Comparison of ENCODE assay signal across 8 cellular contexts in genomic region chr2:226835796-226836547, GRCh38. TPM values are rescaled to one million over a fixed set of nuclear protein-coding genes. Genes with fewer than 3 reads are reported as not detected.
A peak's percentile ranks its signal among the peaks of the same experiment; 100 is the strongest.
DNase-seq lines count a peak whose midpoint lies in the region; ATAC-seq and TF ChIP-seq lines count a peak whose summit lies in the region.

RHBDD1 (plus strand) TSS chr2:226836054; CDS start chr2:226864694, 28,640 bp downstream.

- DNase-seq in NCI-H1930 (lab: John Stamatoyannopoulos, UW) (peak; percentile 89 to 91), T-helper 9 cell (peak; percentile 87), astrocyte of the cerebellum (ENCODE audit: low read depth) (peak; percentile 84), hepatic stellate cell (ENCODE audit: low spot score) (peak; percentile 92), renal cortical epithelial cell (ENCODE audit: low read depth) (peak; percentile 85), OCI-M2 (lab: John Stamatoyannopoulos, UW; ENCODE audit: unreplicated experiment) (no peak)

- ATAC-seq in GM18499 (IDR thresholded peaks at IDR 0.05; ENCODE audit: insufficient read depth, unreplicated experiment) (peak; percentile 81), HG02938 (IDR thresholded peaks at IDR 0.05; ENCODE audit: unreplicated experiment) (peak; percentile 90)

- no peak for TF ChIP-seq CTCF in astrocyte of the cerebellum (IDR thresholded peaks at IDR 0.05; ENCODE audit: low read depth, low read length, missing control alignments)

- H3K4me3 ChIP-seq in astrocyte of the cerebellum (ENCODE audit: low read depth, low read length): peak within 1 kb of the TSS; percentile 69

- in situ Hi-C loops in astrocyte of the cerebellum (cut with HindIII; ENCODE audit: low sequenced_read_pairs): no loop called here

RNA-seq across cellular contexts. Expression of gene RHBDD1, which starts in this region (rescaled TPM):
- total RNA-seq in renal cortical epithelial cell: 15.3 and 31.3 TPM in 2 replicates
